Comparison of ENCODE assay signal across 9 cellular contexts in genomic region chr12:108306014-108306501, GRCh38. TPM values are rescaled to one million over a fixed set of nuclear protein-coding genes. Genes with fewer than 3 reads are reported as not detected.
DNase-seq lines count a peak whose midpoint lies in the region; ATAC-seq, FAIRE-seq and TF ChIP-seq lines count a peak whose summit lies in the region.
"Had no signal": no experiment of that assay in that cellular context is flagged by ENCODE, and none has a peak within 500 bp of the region (broad histone marks: within the 10 kb centered on the region; RNA-seq: fewer than 3 reads in every experiment).

No MANE protein-coding gene starts in this region.

- H3K4me3 Mint-ChIP-seq in activated CD8-positive, alpha-beta memory T cell treated with anti-CD3 and anti-CD28 coated beads, Interleukin-2, amount 10 ng/mL, durations not matched to agents 7 days and 5 days, result no peak overlapping the region
- H3K4me3 Mint-ChIP-seq in activated T-helper 1 cell treated with anti-CD3 and anti-CD28 coated beads, Interleukin-12 subunit alpha, Interleukin-12 subunit beta, Interleukin-2, Interleukin-4 antibody, amounts not matched to agents 30 ng/mL and 10 ng/mL and 1 ng/mL, durations not matched to agents 14 hours and 24 hours and 36 hours, result no peak overlapping the region

- peak overlapping the region; percentile 59 for H3K27ac Mint-ChIP-seq in activated CD8-positive, alpha-beta memory T cell treated with anti-CD3 and anti-CD28 coated beads, Interleukin-2, amount 10 ng/mL, durations not matched to agents 7 days and 5 days
- no peak overlapping the region for H3K27ac Mint-ChIP-seq in activated T-helper 1 cell treated with anti-CD3 and anti-CD28 coated beads, Interleukin-12 subunit alpha, Interleukin-12 subunit beta, Interleukin-2, Interleukin-4 antibody, amounts not matched to agents 30 ng/mL and 10 ng/mL and 1 ng/mL, durations not matched to agents 14 hours and 24 hours and 36 hours

- H3K27ac ChIP-seq in dorsolateral prefrontal cortex (peak overlapping the region in 55 of 59 donors; percentile 9 to 92 (median 73)), mucosa of rectum (ENCODE audit: low read depth in 2 of 2, low read length in 2 of 2) (peak overlapping the region; percentile 61)

- intact Hi-C loops in dorsolateral prefrontal cortex (cut with DNase I), result loop anchor here in 1 of 2 donors (5.0 kb wide), 1 partner anchor 41 kb away; no protein-coding TSS in a partner anchor
- intact Hi-C loops in activated T-helper 1 cell treated with anti-CD3 and anti-CD28 coated beads, Interleukin-12 subunit alpha, Interleukin-12 subunit beta, Interleukin-2, Interleukin-4 antibody, amounts not matched to agents 30 ng/mL and 10 ng/mL and 1 ng/mL, durations not matched to agents 14 hours and 24 hours and 36 hours (cut with micrococcal nuclease), result no loop called here

- CTCF ChIA-PET in activated CD8-positive, alpha-beta memory T cell treated with anti-CD3 and anti-CD28 coated beads, Interleukin-2, amount 10 ng/mL, durations not matched to agents 7 days and 5 days (lab: Charles Lee), result no interaction called here

- ATAC-seq in activated CD8-positive, alpha-beta memory T cell treated with anti-CD3 and anti-CD28 coated beads, Interleukin-2, amount 10 ng/mL, durations not matched to agents 7 days and 5 days, result peak; percentile 26
- ATAC-seq in HG02759 (IDR thresholded peaks at IDR 0.05; ENCODE audit: unreplicated experiment) (no peak), HG03097 (IDR thresholded peaks at IDR 0.05; ENCODE audit: low FRiP score, unreplicated experiment) (no peak)

- no peaks in the 10 kb centered on the region for H3K27me3 ChIP-seq in dorsolateral prefrontal cortex
- no peaks in the 10 kb centered on the region for H3K27me3 ChIP-seq in mucosa of rectum (ENCODE audit: control insufficient read depth in 2 of 2, insufficient read depth in 2 of 2, low read length in 2 of 2)

- peaks cover 9 to 38% of the 10 kb centered on the region in 2 donors for H3K4me1 ChIP-seq in mucosa of rectum (ENCODE audit: control insufficient read depth in 2 of 2, insufficient read depth in 2 of 2, low read length in 2 of 2)

- H3K9ac ChIP-seq in mucosa of rectum (ENCODE audit: low read depth in 1 of 2, low read length in 2 of 2), result peak overlapping the region in 1 of 2 donors; percentile 3

- no peaks in the 10 kb centered on the region for H3K9me3 ChIP-seq in mucosa of rectum (ENCODE audit: control insufficient read depth in 2 of 2, low read length in 2 of 2)

- H3K36me3 Mint-ChIP-seq in activated CD8-positive, alpha-beta memory T cell treated with anti-CD3 and anti-CD28 coated beads, Interleukin-2, amount 10 ng/mL, durations not matched to agents 7 days and 5 days, result no peaks in the 10 kb centered on the region
- H3K36me3 Mint-ChIP-seq in activated T-helper 1 cell treated with anti-CD3 and anti-CD28 coated beads, Interleukin-12 subunit alpha, Interleukin-12 subunit beta, Interleukin-2, Interleukin-4 antibody, amounts not matched to agents 30 ng/mL and 10 ng/mL and 1 ng/mL, durations not matched to agents 14 hours and 24 hours and 36 hours (ENCODE audit: low read depth), result no peaks in the 10 kb centered on the region

- no peak for TF ChIP-seq CTCF in dorsolateral prefrontal cortex (IDR thresholded peaks at IDR 0.05 in 54 of 56, conservative IDR thresholded peaks at IDR 0.05 in 2 of 56; ENCODE audit: low read depth in 1 of 56, partially characterized antibody in 56 of 56)

- H3K4me1 Mint-ChIP-seq in activated CD8-positive, alpha-beta memory T cell treated with anti-CD3 and anti-CD28 coated beads, Interleukin-2, amount 10 ng/mL, durations not matched to agents 7 days and 5 days, result peaks cover 35% of the 10 kb centered on the region
- H3K4me1 Mint-ChIP-seq in activated T-helper 1 cell treated with anti-CD3 and anti-CD28 coated beads, Interleukin-12 subunit alpha, Interleukin-12 subunit beta, Interleukin-2, Interleukin-4 antibody, amounts not matched to agents 30 ng/mL and 10 ng/mL and 1 ng/mL, durations not matched to agents 14 hours and 24 hours and 36 hours (ENCODE audit: low read depth), result peaks cover 13% of the 10 kb centered on the region

- peaks cover 10% of the 10 kb centered on the region for H3K27me3 Mint-ChIP-seq in activated CD8-positive, alpha-beta memory T cell treated with anti-CD3 and anti-CD28 coated beads, Interleukin-2, amount 10 ng/mL, durations not matched to agents 7 days and 5 days
- peaks cover 2% of the 10 kb centered on the region for H3K27me3 Mint-ChIP-seq in activated T-helper 1 cell treated with anti-CD3 and anti-CD28 coated beads, Interleukin-12 subunit alpha, Interleukin-12 subunit beta, Interleukin-2, Interleukin-4 antibody, amounts not matched to agents 30 ng/mL and 10 ng/mL and 1 ng/mL, durations not matched to agents 14 hours and 24 hours and 36 hours (ENCODE audit: insufficient read depth)

- DNase-seq in activated CD8-positive, alpha-beta memory T cell treated with anti-CD3 and anti-CD28 coated beads, Interleukin-2, amount 10 ng/mL, durations not matched to agents 7 days and 5 days, result no peak
- no peak for DNase-seq in activated CD8-positive, alpha-beta memory T cell treated with anti-CD3 and anti-CD28 coated beads, Interleukin-2, amount 50 U/mL, for 4 hours
- DNase-seq in dorsolateral prefrontal cortex (peak in 2 of 10 donors; percentile 35 to 69), urothelium cell line (ENCODE audit: low spot score) (peak; percentile 36)
- no peak for DNase-seq in activated T-helper 1 cell treated with anti-CD3 and anti-CD28 coated beads, Interleukin-12 subunit alpha, Interleukin-12 subunit beta, Interleukin-2, Interleukin-4 antibody, amounts not matched to agents 30 ng/mL and 10 ng/mL and 1 ng/mL, durations not matched to agents 14 hours and 24 hours and 36 hours (ENCODE audit: low spot score)

- no peak for FAIRE-seq in urothelium cell line (lab: Jason Lieb, UNC)
- FAIRE-seq: frontal cortex had no signal

- no peaks in the 10 kb centered on the region for H3K9me3 Mint-ChIP-seq in activated CD8-positive, alpha-beta memory T cell treated with anti-CD3 and anti-CD28 coated beads, Interleukin-2, amount 10 ng/mL, durations not matched to agents 7 days and 5 days (ENCODE audit: low read depth)
- H3K9me3 Mint-ChIP-seq in activated T-helper 1 cell treated with anti-CD3 and anti-CD28 coated beads, Interleukin-12 subunit alpha, Interleukin-12 subunit beta, Interleukin-2, Interleukin-4 antibody, amounts not matched to agents 30 ng/mL and 10 ng/mL and 1 ng/mL, durations not matched to agents 14 hours and 24 hours and 36 hours, result no peaks in the 10 kb centered on the region

- H3K4me3 ChIP-seq in dorsolateral prefrontal cortex, result peak overlapping the region in 9 of 59 donors; percentile 10 to 31 (median 16)
- peak overlapping the region in 1 of 2 donors; percentile 15 for H3K4me3 ChIP-seq in mucosa of rectum (ENCODE audit: low read length in 2 of 2)

- no peaks in the 10 kb centered on the region for H3K36me3 ChIP-seq in mucosa of rectum (ENCODE audit: control insufficient read depth in 2 of 2, insufficient read depth in 2 of 2, low read length in 2 of 2)

RNA-seq across cellular contexts. Expression of gene CMKLR1, which starts 33.1 kb away (rescaled TPM):
- total RNA-seq in activated CD8-positive, alpha-beta memory T cell treated with anti-CD3 and anti-CD28 coated beads, Interleukin-2, amount 10 ng/mL, durations not matched to agents 7 days and 5 days, result not detected
- total RNA-seq in dorsolateral prefrontal cortex, result 10 to 100 TPM in 1 of 120 experiments, 1 to 10 TPM in 119; 1.3 to 10.8 (median 3.7) TPM
- not detected in 2 replicates for total RNA-seq in activated T-helper 1 cell treated with anti-CD3 and anti-CD28 coated beads, Interleukin-12 subunit alpha, Interleukin-12 subunit beta, Interleukin-2, Interleukin-4 antibody, amounts not matched to agents 30 ng/mL and 10 ng/mL and 1 ng/mL, durations not matched to agents 14 hours and 24 hours and 36 hours
